8 cellular contexts compared by ENCODE assay signal in genomic region chr18:11947214-11948119, GRCh38. TPM values are rescaled to one million over a fixed set of nuclear protein-coding genes. Genes with fewer than 3 reads are reported as not detected.
DNase-seq lines count a peak whose midpoint lies in the region; ATAC-seq and TF ChIP-seq lines count a peak whose summit lies in the region.

No MANE protein-coding gene starts in this region.

- H3K79me2 ChIP-seq in ACC112 (ENCODE audit: control insufficient read depth, insufficient read depth, low read length, unreplicated experiment): no peaks in the 10 kb centered on the region

- no peaks in the 10 kb centered on the region for H3K27me3 ChIP-seq in ACC112 (ENCODE audit: insufficient read depth, low read length)
- no peaks in the 10 kb centered on the region for H3K27me3 ChIP-seq in SJCRH30

- H3K9me3 ChIP-seq in SJCRH30 (replicated peaks): no peaks in the 10 kb centered on the region

- TF ChIP-seq POLR2A in GM18951 (IDR thresholded peaks at IDR 0.05; ENCODE audit: extremely low read depth, insufficient read depth, insufficient read length): peak; percentile 14

- H3K4me3 ChIP-seq in ACC112 (ENCODE audit: low read depth, low read length) (peak overlapping the region; percentile 72), SJCRH30 (peak overlapping the region; percentile 56)

- DNase-seq in SJCRH30 (peak; percentile 67 to 73), glomerular endothelial cell (ENCODE audit: extremely low read depth, low read depth, low spot score) (peak; percentile 91), occipital lobe (lab: John Stamatoyannopoulos, UW) (peak; percentile 80)
- peak; percentile 60 for DNase-seq in activated naive CD4-positive, alpha-beta T cell treated with anti-CD3 and anti-CD28 coated beads, Interleukin-2, amount 50 U/mL, for 16 hours

- H3K4me1 ChIP-seq in ACC112 (ENCODE audit: control insufficient read depth, insufficient read depth, low read length, unreplicated experiment) (peaks cover 25% of the 10 kb centered on the region), SJCRH30 (peaks cover 6% of the 10 kb centered on the region; the same call in 1 of the 2 replicates)

- peak; percentile 70 for ATAC-seq in HG03196 (IDR thresholded peaks at IDR 0.05; ENCODE audit: unreplicated experiment)

- peak overlapping the region; percentile 85 for H3K27ac ChIP-seq in ACC112 (ENCODE audit: low read depth, low read length)
- peak overlapping the region; percentile 88 for H3K27ac ChIP-seq in SJCRH30
- peak overlapping the region; percentile 51 for H3K27ac ChIP-seq in temporal lobe (ENCODE audit: low read depth, low read length)

- peak overlapping the region; percentile 73 for H2AFZ ChIP-seq in ACC112 (ENCODE audit: low read length, unreplicated experiment)

- in situ Hi-C loops in GM18951 (cut with MboI; ENCODE audit: low sequenced_read_pairs, unreplicated experiment): no loop called here

- H3K36me3 ChIP-seq in ACC112 (ENCODE audit: insufficient read depth, low read length) (no peaks in the 10 kb centered on the region), SJCRH30 (no peaks in the 10 kb centered on the region)

RNA-seq across cellular contexts. Expression of gene IMPA2, which starts 33.8 kb away (rescaled TPM):
- 35.8 and 36.6 TPM in 2 replicates for total RNA-seq in SJCRH30 (2014; rRNA removed; shearing (Covaris generic))
- total RNA-seq in glomerular endothelial cell (2.5 and 2.7 TPM in 2 replicates), occipital lobe (6.1 TPM), temporal lobe (3.7 TPM)

RNA-seq across cellular contexts. Expression of gene MPPE1, which starts 39.4 kb away (rescaled TPM):
- total RNA-seq in SJCRH30 (2014; rRNA removed; shearing (Covaris generic)): 13.7 and 14.7 TPM in 2 replicates
- total RNA-seq in glomerular endothelial cell (11.4 and 19.8 TPM in 2 replicates), occipital lobe (17.6 TPM), temporal lobe (15.5 TPM)

Comparison
In these comparisons a context has a peak if more than half of its experiments do, and no peak if none do; other contexts are left out.
1. Peak in every context shown above with its lines: DNase-seq, ATAC-seq, H3K4me3 ChIP-seq and H3K27ac ChIP-seq.